In genomic region chr10:62056660-62057059, GRCh38 we compare ENCODE assay signal across 10 cellular contexts.
DNase-seq lines count a peak whose midpoint lies in the region; TF ChIP-seq lines count a peak whose summit lies in the region.
"Had no signal": no experiment of that assay in that cellular context is flagged by ENCODE, and none has a peak within 500 bp of the region (broad histone marks: within the 10 kb centered on the region; RNA-seq: fewer than 3 reads in every experiment).

No MANE protein-coding gene starts in this region.

- H3K27me3 ChIP-seq in Peyer's patch (no peaks in the 10 kb centered on the region), hepatocyte (no peaks in the 10 kb centered on the region)

- H2AFZ ChIP-seq in hepatocyte = no peak overlapping the region

- peaks cover 3% of the 10 kb centered on the region for H4K20me1 ChIP-seq in hepatocyte (ENCODE audit: insufficient read depth, poor library complexity, severe bottlenecking)

- H3K36me3 ChIP-seq in Peyer's patch (peaks cover 0 to 23% (median 0%) of the 10 kb centered on the region in 3 donors), hepatocyte (replicated peaks; ENCODE audit: insufficient read depth, low read depth) (peaks cover 6% of the 10 kb centered on the region)

- H3K9me3 ChIP-seq in Peyer's patch (no peaks in the 10 kb centered on the region), hepatocyte (ENCODE audit: low read depth) (no peaks in the 10 kb centered on the region)

- WGBS in hepatocyte (ENCODE audit: low lambda C conversion rate, missing lambda C conversion rate) = 74% methylated on average over 2 of the region's 2 CpGs

- peak overlapping the region; percentile 51 to 60 (median 56) for H3K27ac ChIP-seq in Peyer's patch
- peak overlapping the region; percentile 68 for H3K27ac ChIP-seq in hepatocyte
- peak overlapping the region in 19 of 21 experiments; percentile 4 to 97 (median 74) for H3K27ac ChIP-seq in skin epidermis

- CTCF ChIA-PET in GM10248 (lab: Yijun Ruan, JAX) = interaction anchor here (1.2 to 1.5 kb wide), 2 partner anchors 119 to 191 kb away, joined by 3 read pairs; no protein-coding TSS in a partner anchor

- TF ChIP-seq CTCF in Peyer's patch (IDR thresholded peaks at IDR 0.05) (no peak), hepatocyte (IDR thresholded peaks at IDR 0.05; ENCODE audit: poor library complexity) (no peak), GM10248 (IDR thresholded peaks at IDR 0.05; ENCODE audit: control extremely low read depth, extremely low read depth, low read depth, missing control alignments) (no peak)

- peak overlapping the region; percentile 9 for H3K4me2 ChIP-seq in hepatocyte

- DNase-seq in EH (ENCODE audit: low read depth) (peak; percentile 43), Peyer's patch (no peak), hepatocyte (ENCODE audit: low spot score) (no peak), GM10248 (ENCODE audit: extremely low spot score) (no peak), NK-92 (lab: John Stamatoyannopoulos, UW; ENCODE audit: unreplicated experiment) (no peak), foreskin melanocyte (no peak), NCI-H1105 treated with DMSO at 0.1 percent for 48 hours (lab: John Stamatoyannopoulos, UW) (no peak)
- DNase-seq: NCI-H510A, posterior cingulate gyrus had no signal

- peaks cover 91% of the 10 kb centered on the region for H3K79me2 ChIP-seq in hepatocyte

- POLR2A ChIA-PET in GM10248 (lab: Yijun Ruan, JAX) = no interaction called here

- peaks cover 0 to 26% (median 13%) of the 10 kb centered on the region in 4 donors for H3K4me1 ChIP-seq in Peyer's patch
- peaks cover 57% of the 10 kb centered on the region for H3K4me1 ChIP-seq in hepatocyte (ENCODE audit: insufficient read depth)

- H3K4me3 ChIP-seq in Peyer's patch (no peak overlapping the region), hepatocyte (no peak overlapping the region), skin epidermis (peak overlapping the region in 1 of 7 experiments; percentile 2)

- no peak for TF ChIP-seq POLR2A in Peyer's patch (IDR thresholded peaks at IDR 0.05)

- no peaks in the 10 kb centered on the region for H3K9me2 ChIP-seq in hepatocyte (replicated peaks; ENCODE audit: insufficient read depth)
